Comparison of ENCODE assay signal across 10 cellular contexts in genomic region chr1:241533375-241534115, GRCh38. TPM values are rescaled to one million over a fixed set of nuclear protein-coding genes. Genes with fewer than 3 reads are reported as not detected.
DNase-seq lines count a peak whose midpoint lies in the region; ATAC-seq, FAIRE-seq and TF ChIP-seq lines count a peak whose summit lies in the region.
"Had no signal": no experiment of that assay in that cellular context is flagged by ENCODE, and none has a peak within 500 bp of the region (broad histone marks: within the 10 kb centered on the region; RNA-seq: fewer than 3 reads in every experiment).

No MANE protein-coding gene starts in this region.

- no peaks in the 10 kb centered on the region for H3K4me1 ChIP-seq in pancreas

- no peak overlapping the region for H3K27ac ChIP-seq in pancreas
- H3K27ac ChIP-seq: C4-2B had no signal

- FAIRE-seq in pancreas (lab: Jason Lieb, UNC) = no peak

- CTCF ChIA-PET in activated B cell treated with CpG ODN at 0.5 μM for 24 hours (lab: Charles Lee) = interaction anchor here (1.1 to 1.7 kb wide), 7 partner anchors 11 to 101 kb away, joined by 3 to 12 read pairs (median 4); no protein-coding TSS in a partner anchor

- intact Hi-C loops in activated B cell treated with CpG ODN at 0.5 μM for 24 hours (cut with micrococcal nuclease) = loop anchor here (1.0 to 10.0 kb wide), 5 partner anchors 9 to 1751 kb away; no protein-coding TSS in a partner anchor
- intact Hi-C loops in pancreas (cut with DNase I) = loop anchor here in 1 of 3 donors (10.0 kb wide), 1 partner anchor 91 kb away; no protein-coding TSS in a partner anchor

- H3K27me3 Mint-ChIP-seq in activated B cell treated with CpG ODN at 0.5 μM for 24 hours = no peaks in the 10 kb centered on the region

- peak overlapping the region; percentile 91 for H3K4me3 Mint-ChIP-seq in activated B cell treated with CpG ODN at 0.5 μM for 24 hours

- TF ChIP-seq CTCF in activated B cell treated with CpG ODN at 0.5 μM for 24 hours (IDR thresholded peaks at IDR 0.05) (no peak), pancreas (IDR thresholded peaks at IDR 0.05) (no peak)

- ATAC-seq in GM19372 (IDR thresholded peaks at IDR 0.05; ENCODE audit: low read depth, unreplicated experiment) = peak; percentile 40
- ATAC-seq in HG03103 (IDR thresholded peaks at IDR 0.05; ENCODE audit: low read depth, unreplicated experiment) = peak; percentile 34
- ATAC-seq in activated B cell treated with CpG ODN at 0.5 μM for 24 hours (ENCODE audit: low read depth) = no peak
- no peak for ATAC-seq in pancreas
- ATAC-seq in HG03280 (IDR thresholded peaks at IDR 0.05; ENCODE audit: unreplicated experiment) = no peak

- H3K27me3 ChIP-seq in pancreas = no peaks in the 10 kb centered on the region
- peaks cover 7% of the 10 kb centered on the region; the same call in 1 of the 2 replicates for H3K27me3 ChIP-seq in MG63

- DNase-seq in AML-193 (lab: John Stamatoyannopoulos, UW) (peak; percentile 48 to 59), activated B cell treated with CpG ODN at 0.5 μM for 24 hours (no peak), pancreas (no peak), MG63 (no peak), putamen (ENCODE audit: low spot score) (no peak)

- H3K4me3 ChIP-seq in pancreas (no peak overlapping the region), MG63 (no peak overlapping the region)

- H3K36me3 ChIP-seq in pancreas (no peaks in the 10 kb centered on the region), MG63 (no peaks in the 10 kb centered on the region)

- H3K9me3 ChIP-seq in pancreas (no peaks in the 10 kb centered on the region), MG63 (no peaks in the 10 kb centered on the region)

- H3K9me3 Mint-ChIP-seq in activated B cell treated with CpG ODN at 0.5 μM for 24 hours = peaks cover 6% of the 10 kb centered on the region

- 52 to 64% methylated on average over 4 of the region's 4 CpGs for WGBS in pancreas, 2 donors

- POLR2A ChIA-PET in activated B cell treated with CpG ODN at 0.5 μM for 24 hours (lab: Charles Lee) = interaction anchor here (0.5 to 9.2 kb wide), 13 partner anchors 14 to 107 kb away, joined by 3 to 157 read pairs (median 7); partner anchors contain the start of genes CHML and OPN3

- peaks cover 41% of the 10 kb centered on the region for H3K36me3 Mint-ChIP-seq in activated B cell treated with CpG ODN at 0.5 μM for 24 hours (ENCODE audit: low read depth)

- peak overlapping the region; percentile 84 for H3K27ac Mint-ChIP-seq in activated B cell treated with CpG ODN at 0.5 μM for 24 hours

- H3K4me1 Mint-ChIP-seq in activated B cell treated with CpG ODN at 0.5 μM for 24 hours = peaks cover 63% of the 10 kb centered on the region

RNA-seq across cellular contexts. Expression of gene KMO, which starts 1.4 kb away (rescaled TPM):
- total RNA-seq in activated B cell treated with CpG ODN at 0.5 μM for 24 hours = 44.8 and 53.6 TPM in 2 replicates
- under 1 TPM in 4 of 6 donors, not detected in 2; 0.09 to 0.89 (median 0.52) TPM for total RNA-seq in pancreas
- under 1 TPM; 0.04 to 0.26 TPM for polyA plus RNA-seq in pancreas
- total RNA-seq in MG63 (2014; rRNA removed; shearing (Covaris generic); ENCODE audit: low replicate concordance) = not detected in 2 replicates
- total RNA-seq: epithelial cell of proximal tubule had no signal

RNA-seq across cellular contexts. Expression of gene FH, which starts 14.0 kb away (rescaled TPM):
- 56.0 and 58.3 TPM in 2 replicates for total RNA-seq in activated B cell treated with CpG ODN at 0.5 μM for 24 hours
- 10 to 100 TPM; 15.1 to 27.0 (median 23.3) TPM for total RNA-seq in pancreas
- polyA plus RNA-seq in pancreas = 10 to 100 TPM; 20.0 to 33.5 TPM
- total RNA-seq in MG63 (2014; rRNA removed; shearing (Covaris generic); ENCODE audit: low replicate concordance) = 241 and 261 TPM in 2 replicates

Comparison
In these comparisons a context has a peak if more than half of its experiments do, and no peak if none do; other contexts are left out.
1. DNase-seq: peak in AML-193 (2 of 2); none in activated B cell treated with CpG ODN at 0.5 μM for 24 hours (single experiment), pancreas (0 of 6), MG63 (single experiment) and putamen (single experiment).
2. ATAC-seq: peak in GM19372 (single experiment) and HG03103 (single experiment); none in activated B cell treated with CpG ODN at 0.5 μM for 24 hours (single experiment), pancreas (0 of 4) and HG03280 (single experiment).
3. RNA of gene KMO, which starts 1.4 kb away (total RNA-seq): 44.8 to 53.6 TPM in activated B cell treated with CpG ODN at 0.5 μM for 24 hours; 0.09 to 0.89 TPM in pancreas and not detected in MG63; every median in the first group is over 10 times any median in the second.